In genomic region chr3:182904164-182904563, GRCh38 we compare ENCODE assay signal across 1 cellular context.
TF ChIP-seq lines count a peak whose summit lies in the region.

No MANE protein-coding gene starts in this region.

TF ChIP-seq in HepG2, 621 proteins besides CTCF, POLR2A, EP300 and RAD21 (continued from another document):
- TF ChIP-seq, protein P1, sequence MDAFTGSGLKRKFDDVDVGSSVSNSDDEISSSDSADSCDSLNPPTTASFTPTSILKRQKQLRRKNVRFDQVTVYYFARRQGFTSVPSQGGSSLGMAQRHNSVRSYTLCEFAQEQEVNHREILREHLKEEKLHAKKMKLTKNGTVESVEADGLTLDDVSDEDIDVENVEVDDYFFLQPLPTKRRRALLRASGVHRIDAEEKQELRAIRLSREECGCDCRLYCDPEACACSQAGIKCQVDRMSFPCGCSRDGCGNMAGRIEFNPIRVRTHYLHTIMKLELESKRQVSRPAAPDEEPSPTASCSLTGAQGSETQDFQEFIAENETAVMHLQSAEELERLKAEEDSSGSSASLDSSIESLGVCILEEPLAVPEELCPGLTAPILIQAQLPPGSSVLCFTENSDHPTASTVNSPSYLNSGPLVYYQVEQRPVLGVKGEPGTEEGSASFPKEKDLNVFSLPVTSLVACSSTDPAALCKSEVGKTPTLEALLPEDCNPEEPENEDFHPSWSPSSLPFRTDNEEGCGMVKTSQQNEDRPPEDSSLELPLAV (CRISPR knock-in tag; conservative IDR thresholded peaks at IDR 0.05; ENCODE audit: low read depth): no peak
TF ChIP-seq in HepG2: peak in this region for 0.
